In the genomic region with DNA sequence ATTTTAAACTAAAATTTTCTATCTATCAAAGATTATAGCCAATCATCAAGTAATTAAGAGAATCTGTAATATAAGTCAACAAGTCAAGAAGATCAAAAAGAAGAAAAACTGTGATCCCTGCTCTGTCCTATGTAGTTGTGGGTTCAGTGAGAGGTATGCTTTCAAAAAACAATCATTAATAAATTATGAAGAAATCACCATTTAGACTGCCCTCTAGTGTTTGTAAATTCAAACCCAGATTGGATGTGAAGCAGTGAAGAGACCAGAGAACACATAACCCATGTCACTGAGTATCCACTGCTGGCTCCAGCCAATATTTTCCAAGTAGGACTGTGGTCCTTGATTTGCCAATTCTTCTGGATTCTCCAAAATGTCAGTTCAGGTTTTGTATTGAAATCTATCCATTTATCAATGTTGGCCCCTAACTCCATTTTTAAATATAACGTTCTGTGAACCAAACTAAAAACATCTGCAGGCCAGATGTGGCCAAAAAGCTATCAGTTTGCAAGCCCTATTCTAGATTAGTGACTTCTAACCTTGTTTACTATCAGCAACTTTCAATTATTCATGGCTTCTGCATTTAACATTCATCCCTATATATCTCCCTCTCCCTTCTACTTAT, we compare ENCODE assay signal across 8 cellular contexts.
DNase-seq lines count a peak whose midpoint lies in the region; ATAC-seq and TF ChIP-seq lines count a peak whose summit lies in the region.

No MANE protein-coding gene starts in this region.

- no peak for ATAC-seq in mucosa of descending colon
- ATAC-seq in GM18907 (IDR thresholded peaks at IDR 0.05; ENCODE audit: unreplicated experiment): no peak
- no peak for ATAC-seq in HG02973 (IDR thresholded peaks at IDR 0.05; ENCODE audit: unreplicated experiment)
- ATAC-seq in HG02981 (IDR thresholded peaks at IDR 0.05; ENCODE audit: unreplicated experiment): no peak

- no peak overlapping the region for H3K4me3 ChIP-seq in mucosa of descending colon

- POLR2A ChIA-PET in HEK293T (lab: Yijun Ruan, JAX): no interaction called here

- no peaks in the 10 kb centered on the region for H3K36me3 ChIP-seq in mucosa of descending colon (ENCODE audit: low read depth)

- no peak for TF ChIP-seq CTCF in mucosa of descending colon (IDR thresholded peaks at IDR 0.05)

- CTCF ChIA-PET in HEK293T (lab: Yijun Ruan, JAX): no interaction called here

- H3K9me3 ChIP-seq in mucosa of descending colon: no peaks in the 10 kb centered on the region

- intact Hi-C loops in mucosa of descending colon (cut with DNase I, micrococcal nuclease): no loop called here

- DNase-seq in HEK293T (ENCODE audit: extremely low spot score): peak; percentile 36
- DNase-seq in NCI-H82 (lab: John Stamatoyannopoulos, UW): peak; percentile 55
- DNase-seq in fibroblast of gingiva (ENCODE audit: low read depth): peak; percentile 27
- DNase-seq in retina: peak; percentile 8
- no peak for DNase-seq in mucosa of descending colon

- no peaks in the 10 kb centered on the region for H3K4me1 ChIP-seq in mucosa of descending colon (ENCODE audit: low read depth)

TF ChIP-seq in HEK293T, 16 proteins besides CTCF, POLR2A, EP300 and RAD21:
- TF ChIP-seq NFRKB (IDR thresholded peaks at IDR 0.05) (no peak), ARNT (IDR thresholded peaks at IDR 0.05) (no peak), ELF4 (IDR thresholded peaks at IDR 0.05) (no peak), BHLHE40 (IDR thresholded peaks at IDR 0.05; ENCODE audit: borderline replicate concordance) (no peak), CTBP1 (IDR thresholded peaks at IDR 0.05; ENCODE audit: borderline replicate concordance) (no peak), FOXK2 (IDR thresholded peaks at IDR 0.05) (no peak), TARDBP (IDR thresholded peaks at IDR 0.05) (no peak), LEF1 (IDR thresholded peaks at IDR 0.05; ENCODE audit: borderline replicate concordance) (no peak), L3MBTL2 (conservative IDR thresholded peaks at IDR 0.05) (no peak), HDGF (IDR thresholded peaks at IDR 0.05; ENCODE audit: borderline replicate concordance) (no peak), FOXM1 (IDR thresholded peaks at IDR 0.05; ENCODE audit: borderline replicate concordance) (no peak), SUZ12 (IDR thresholded peaks at IDR 0.05) (no peak), ZNF384 (IDR thresholded peaks at IDR 0.05) (no peak), SP1 (IDR thresholded peaks at IDR 0.05) (no peak), FOXA1 (IDR thresholded peaks at IDR 0.05) (no peak)
- TF ChIP-seq, protein P1, sequence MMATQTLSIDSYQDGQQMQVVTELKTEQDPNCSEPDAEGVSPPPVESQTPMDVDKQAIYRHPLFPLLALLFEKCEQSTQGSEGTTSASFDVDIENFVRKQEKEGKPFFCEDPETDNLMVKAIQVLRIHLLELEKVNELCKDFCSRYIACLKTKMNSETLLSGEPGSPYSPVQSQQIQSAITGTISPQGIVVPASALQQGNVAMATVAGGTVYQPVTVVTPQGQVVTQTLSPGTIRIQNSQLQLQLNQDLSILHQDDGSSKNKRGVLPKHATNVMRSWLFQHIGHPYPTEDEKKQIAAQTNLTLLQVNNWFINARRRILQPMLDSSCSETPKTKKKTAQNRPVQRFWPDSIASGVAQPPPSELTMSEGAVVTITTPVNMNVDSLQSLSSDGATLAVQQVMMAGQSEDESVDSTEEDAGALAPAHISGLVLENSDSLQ (IDR thresholded peaks at IDR 0.05): no peak

Comparison
In these comparisons a context has a peak if more than half of its experiments do, and no peak if none do; other contexts are left out.
1. DNase-seq: peak in HEK293T (single experiment), NCI-H82 (single experiment), fibroblast of gingiva (single experiment) and retina (single experiment); none in mucosa of descending colon (0 of 3).